ENCODE assay signal across 8 cellular contexts in genomic region chr4:25376754-25377571, GRCh38. TPM values are rescaled to one million over a fixed set of nuclear protein-coding genes. Genes with fewer than 3 reads are reported as not detected.
DNase-seq lines count a peak whose midpoint lies in the region; ATAC-seq and TF ChIP-seq lines count a peak whose summit lies in the region.

TSS of gene ANAPC4 (plus strand) at chr4:25377263. CDS start at chr4:25377428, 165 bp downstream.

- H3K4me1 ChIP-seq in adrenal gland (replicated peaks in 1 of 2) (peaks cover 13 to 20% of the 10 kb centered on the region in 2 donors), upper lobe of left lung (peaks cover 11 to 29% (median 19%) of the 10 kb centered on the region in 4 donors)

- TF ChIP-seq POLR2A in GM15510 (IDR thresholded peaks at IDR 0.05; ENCODE audit: borderline replicate concordance, extremely low read depth, insufficient read length) (peak; percentile 87), adrenal gland (IDR thresholded peaks at IDR 0.05) (peak; percentile 53 to 70), upper lobe of left lung (IDR thresholded peaks at IDR 0.05) (peak in 3 of 4 donors; percentile 34 to 85 (median 37))

- H3K4me3 ChIP-seq in adrenal gland (peak within 1 kb of the TSS; percentile 62 to 96 (median 82)), upper lobe of left lung (peak within 1 kb of the TSS; percentile 84 to 95 (median 88))

- TF ChIP-seq CTCF in adrenal gland (IDR thresholded peaks at IDR 0.05), result peak in 4 of 6 experiments; percentile 8 to 13 (median 10)
- peak in 3 of 6 experiments; percentile 5 to 35 (median 15) for TF ChIP-seq CTCF in upper lobe of left lung (IDR thresholded peaks at IDR 0.05)

- H3K27me3 ChIP-seq in adrenal gland, result no peaks in the 10 kb centered on the region
- no peaks in the 10 kb centered on the region for H3K27me3 ChIP-seq in upper lobe of left lung

- ATAC-seq in HG02852 (IDR thresholded peaks at IDR 0.05; ENCODE audit: unreplicated experiment) (peak; percentile 94), left cardiac atrium (peak; percentile 98 to 99), upper lobe of left lung (ENCODE audit: low FRiP score in 2 of 2) (peak; percentile 98)

- TF ChIP-seq EP300 in upper lobe of left lung (IDR thresholded peaks at IDR 0.05), result no peak

- WGBS in adrenal gland, 4 donors, result 0 to 1% (median 1%) methylated on average over 17 to 74 of the region's 74 CpGs
- 1 to 2% methylated on average over 9 to 44 of the region's 74 CpGs for WGBS in upper lobe of left lung, 2 donors

- no peaks in the 10 kb centered on the region for H3K9me3 ChIP-seq in adrenal gland (replicated peaks in 1 of 3)
- no peaks in the 10 kb centered on the region for H3K9me3 ChIP-seq in upper lobe of left lung

- intact Hi-C loops in adrenal gland (cut with DNase I), result no loop called here
- intact Hi-C loops in left cardiac atrium (cut with DNase I), result no loop called here
- intact Hi-C loops in posterior vena cava (cut with DNase I), result no loop called here

- DNase-seq in NCI-H1436 treated with DMSO at 0.1 percent for 48 hours (lab: John Stamatoyannopoulos, UW) (peak; percentile 49), T-helper 1 cell (peak; percentile 97 to 99 (median 98)), adrenal gland (peak; percentile 97 to 99 (median 97)), left cardiac atrium (peak; percentile 97), posterior vena cava (ENCODE audit: low spot score) (peak; percentile 99), upper lobe of left lung (peak; percentile 97 to 100)

- peaks cover 0 to 8% of the 10 kb centered on the region in 2 donors for H3K36me3 ChIP-seq in adrenal gland (replicated peaks in 1 of 2)
- H3K36me3 ChIP-seq in upper lobe of left lung, result peaks cover 11 to 21% (median 12%) of the 10 kb centered on the region in 4 donors

- H3K27ac ChIP-seq in adrenal gland (peak within 1 kb of the TSS in 4 of 5 donors; percentile 3 to 88 (median 68)), upper lobe of left lung (peak within 1 kb of the TSS; percentile 71 to 89 (median 84))

RNA-seq across cellular contexts. Expression of gene ANAPC4, which starts in this region (rescaled TPM):
- total RNA-seq in adrenal gland, result 10 to 100 TPM; 14.0 to 83.0 (median 32.9) TPM
- 10 to 100 TPM; 19.7 to 95.4 (median 48.6) TPM for polyA plus RNA-seq in adrenal gland
- total RNA-seq in left cardiac atrium, result 10 to 100 TPM; 12.6 to 16.2 TPM
- 10 to 100 TPM; 23.3 to 26.1 TPM for total RNA-seq in posterior vena cava
- 10 to 100 TPM; 20.8 to 78.2 (median 27.2) TPM for total RNA-seq in upper lobe of left lung

Comparison
In these comparisons a context has a peak if more than half of its experiments do, and no peak if none do; other contexts are left out.
1. Peak in every context shown above with its lines: DNase-seq, ATAC-seq, H3K4me3 ChIP-seq and H3K27ac ChIP-seq.
2. POLR2A ChIP-seq: peak in every context shown above with its lines; median percentile 87 in GM15510; 62 in adrenal gland; 37 in upper lobe of left lung.
3. DNase-seq: peak in every context shown above with its lines; median percentile 99 in posterior vena cava; 98 in upper lobe of left lung; 98 in T-helper 1 cell; 97 in adrenal gland; 97 in left cardiac atrium; 49 in NCI-H1436 treated with DMSO at 0.1 percent for 48 hours.